Comparison of ENCODE assay signal across 1 cellular context in the genomic region with DNA sequence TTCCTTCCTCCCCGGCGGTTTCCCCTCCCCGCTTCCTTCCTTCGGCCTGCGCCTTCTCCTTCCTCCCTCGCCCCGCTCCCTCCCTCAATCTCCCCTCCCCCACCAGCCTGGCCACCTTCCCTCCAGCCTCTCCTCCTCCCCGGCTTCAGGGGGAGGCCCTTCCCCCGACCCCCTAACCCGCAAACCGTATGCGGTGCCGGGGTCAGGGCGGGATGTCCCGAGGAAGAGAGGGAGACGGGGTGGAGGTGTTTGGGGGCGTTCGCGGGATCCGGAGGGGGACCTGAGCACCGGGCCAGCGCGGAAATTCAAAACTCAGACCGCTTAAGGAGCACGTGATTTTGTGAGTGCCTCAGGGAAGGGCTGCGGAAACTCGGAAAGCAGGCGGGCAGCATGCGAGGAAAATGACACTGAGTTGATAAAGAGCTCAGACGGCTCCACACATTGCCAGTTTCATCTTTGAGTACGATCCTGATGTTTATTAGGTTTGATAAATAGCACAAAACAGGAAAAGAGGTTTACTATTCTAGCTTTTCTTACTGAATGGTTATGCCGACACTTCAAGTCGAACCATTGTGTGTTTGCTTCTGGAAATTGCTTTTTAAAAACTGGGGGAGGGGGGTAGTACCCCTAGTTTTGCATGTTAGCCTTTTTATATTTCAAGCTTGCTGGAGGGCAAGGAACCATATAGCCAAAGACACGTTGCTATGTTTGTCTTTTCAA.
TF ChIP-seq lines count a peak whose summit lies in the region.

No MANE protein-coding gene starts in this region.

TF ChIP-seq in K562, 482 proteins besides CTCF, POLR2A, EP300 and RAD21 (continued from another document):
- TF ChIP-seq, protein P1, sequence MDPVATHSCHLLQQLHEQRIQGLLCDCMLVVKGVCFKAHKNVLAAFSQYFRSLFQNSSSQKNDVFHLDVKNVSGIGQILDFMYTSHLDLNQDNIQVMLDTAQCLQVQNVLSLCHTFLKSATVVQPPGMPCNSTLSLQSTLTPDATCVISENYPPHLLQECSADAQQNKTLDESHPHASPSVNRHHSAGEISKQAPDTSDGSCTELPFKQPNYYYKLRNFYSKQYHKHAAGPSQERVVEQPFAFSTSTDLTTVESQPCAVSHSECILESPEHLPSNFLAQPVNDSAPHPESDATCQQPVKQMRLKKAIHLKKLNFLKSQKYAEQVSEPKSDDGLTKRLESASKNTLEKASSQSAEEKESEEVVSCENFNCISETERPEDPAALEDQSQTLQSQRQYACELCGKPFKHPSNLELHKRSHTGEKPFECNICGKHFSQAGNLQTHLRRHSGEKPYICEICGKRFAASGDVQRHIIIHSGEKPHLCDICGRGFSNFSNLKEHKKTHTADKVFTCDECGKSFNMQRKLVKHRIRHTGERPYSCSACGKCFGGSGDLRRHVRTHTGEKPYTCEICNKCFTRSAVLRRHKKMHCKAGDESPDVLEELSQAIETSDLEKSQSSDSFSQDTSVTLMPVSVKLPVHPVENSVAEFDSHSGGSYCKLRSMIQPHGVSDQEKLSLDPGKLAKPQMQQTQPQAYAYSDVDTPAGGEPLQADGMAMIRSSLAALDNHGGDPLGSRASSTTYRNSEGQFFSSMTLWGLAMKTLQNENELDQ (CRISPR knock-in tag; IDR thresholded peaks at IDR 0.05; ENCODE audit: borderline replicate concordance), result no peak
- TF ChIP-seq, protein P2, sequence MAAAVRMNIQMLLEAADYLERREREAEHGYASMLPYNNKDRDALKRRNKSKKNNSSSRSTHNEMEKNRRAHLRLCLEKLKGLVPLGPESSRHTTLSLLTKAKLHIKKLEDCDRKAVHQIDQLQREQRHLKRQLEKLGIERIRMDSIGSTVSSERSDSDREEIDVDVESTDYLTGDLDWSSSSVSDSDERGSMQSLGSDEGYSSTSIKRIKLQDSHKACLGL (CRISPR knock-in tag; IDR thresholded peaks at IDR 0.05; ENCODE audit: borderline replicate concordance, poor library complexity, severe bottlenecking), result no peak
- TF ChIP-seq ZNF274 (IDR thresholded peaks at IDR 0.05; ENCODE audit: borderline replicate concordance, low read depth, low read length) (no peak), ETV6 (IDR thresholded peaks at IDR 0.05; ENCODE audit: borderline replicate concordance in 1 of 2, low read depth in 2 of 2, low read length in 1 of 2) (peak in 1 of 2 experiments; percentile 88; a peak in 3 of 4 replicates), ETV6 (CRISPR knock-in tag; IDR thresholded peaks at IDR 0.05; ENCODE audit: borderline replicate concordance) (no peak; the same call in 1 of the 2 replicates)
